10 cellular contexts compared by ENCODE assay signal in the genomic region with DNA sequence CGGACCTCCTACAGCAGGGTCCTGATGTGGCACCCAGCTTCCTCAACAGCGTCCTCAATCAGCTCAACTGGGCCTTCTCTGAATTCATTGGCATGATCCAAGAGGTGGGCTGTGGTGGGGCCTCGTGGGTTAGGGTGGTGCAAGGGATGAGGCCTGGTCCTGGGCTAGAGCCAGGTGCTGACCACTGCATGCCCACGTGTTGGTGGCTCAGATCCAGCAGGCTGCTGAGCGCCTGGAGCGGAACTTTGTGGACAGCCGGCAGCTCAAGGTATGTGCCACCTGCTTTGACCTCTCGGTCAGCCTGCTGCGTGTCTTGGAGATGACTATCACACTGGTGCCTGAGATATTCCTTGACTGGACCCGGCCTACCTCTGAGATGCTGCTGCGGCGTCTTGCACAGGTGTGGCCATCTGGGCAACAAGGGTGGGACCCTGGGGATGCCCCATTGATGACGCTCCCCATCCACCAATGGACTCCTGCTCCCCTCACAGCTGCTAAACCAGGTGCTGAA. TPM values are rescaled to one million over a fixed set of nuclear protein-coding genes. Genes with fewer than 3 reads are reported as not detected.
"Had no signal": no experiment of that assay in that cellular context is flagged by ENCODE, and none has a peak within 500 bp of the region (broad histone marks: within the 10 kb centered on the region; RNA-seq: fewer than 3 reads in every experiment).

No MANE protein-coding gene starts in this region.

- H3K27me3 ChIP-seq: esophagus squamous epithelium, tibial nerve had no signal

- H3K27ac ChIP-seq: esophagus squamous epithelium, tibial nerve had no signal

- DNase-seq: activated CD4-positive, alpha-beta T cell treated with anti-CD3 and anti-CD28 coated beads, Interleukin-2, amount 50 U/mL, for 4 hours; amniotic stem cell; caudate nucleus; esophagus squamous epithelium; left cardiac atrium; mammary epithelial cell; stimulated activated CD4-positive, alpha-beta T cell treated with anti-CD3 and anti-CD28 coated beads, Interleukin-15, amount 100 ng/mL, for 24 hours; stimulated activated CD4-positive, alpha-beta T cell treated with anti-CD3 and anti-CD28 coated beads, Interleukin-4, amount 100 ng/mL, for 1 hour; stimulated activated naive CD4-positive, alpha-beta T cell treated with Interleukin-2 at 50 U/mL for 16 hours had no signal

- ATAC-seq: left cardiac atrium had no signal

- H3K4me3 ChIP-seq: esophagus squamous epithelium, tibial nerve had no signal

- H3K9me3 ChIP-seq: esophagus squamous epithelium, tibial nerve had no signal

RNA-seq across cellular contexts. Expression of a gene that starts 3.8 kb away (rescaled TPM):
- polyA plus RNA-seq: mammary epithelial cell had no signal
